In genomic region chr3:71135373-71136088, GRCh38 we compare ENCODE assay signal across 8 cellular contexts.
DNase-seq lines count a peak whose midpoint lies in the region; ATAC-seq and TF ChIP-seq lines count a peak whose summit lies in the region.

No MANE protein-coding gene starts in this region.

- H3K9me3 Mint-ChIP-seq in nephron = no peaks in the 10 kb centered on the region

- intact Hi-C loops in heart right ventricle (cut with DNase I) (loop anchor here in 3 of 10 donors (10.0 kb wide), 2 partner anchors 89 to 449 kb away; partner anchors contain the start of gene FOXP1 (in 2 of the 3)), aorta (cut with DNase I) (loop anchor here (2.0 to 10.0 kb wide), 2 partner anchors 27 to 141 kb away; no protein-coding TSS in a partner anchor), posterior cingulate gyrus (cut with DNase I) (loop anchor here (10.0 kb wide), 2 partner anchors 71 to 449 kb away; partner anchors contain the start of gene FOXP1)

- no peak overlapping the region for H3K4me3 ChIP-seq in right atrium auricular region
- no peak overlapping the region for H3K4me3 ChIP-seq in heart right ventricle
- no peak overlapping the region for H3K4me3 ChIP-seq in esophagus (ENCODE audit: low read depth in 1 of 2, low read length in 2 of 2)
- no peak overlapping the region for H3K4me3 ChIP-seq in aorta (ENCODE audit: low read length in 2 of 2)

- H3K27ac ChIP-seq in right atrium auricular region (peak overlapping the region; percentile 36 to 50), heart right ventricle (peak overlapping the region in 2 of 10 donors; percentile 16 to 29), esophagus (ENCODE audit: low read depth in 2 of 2, low read length in 1 of 2) (peak overlapping the region; percentile 4 to 64), aorta (ENCODE audit: low read depth in 1 of 2, low read length in 2 of 2) (peak overlapping the region in 1 of 2 donors; percentile 61)

- peaks cover 54% of the 10 kb centered on the region for H3K4me1 Mint-ChIP-seq in nephron

- no peaks in the 10 kb centered on the region for H3K36me3 ChIP-seq in right atrium auricular region
- H3K36me3 ChIP-seq in heart right ventricle = no peaks in the 10 kb centered on the region
- H3K36me3 ChIP-seq in esophagus (ENCODE audit: control insufficient read depth in 2 of 2, insufficient read depth in 2 of 2, low read length in 1 of 2) = no peaks in the 10 kb centered on the region
- H3K36me3 ChIP-seq in aorta (ENCODE audit: control insufficient read depth in 1 of 2, insufficient read depth in 2 of 2, low read length in 1 of 2) = no peaks in the 10 kb centered on the region

- TF ChIP-seq CTCF in right atrium auricular region (IDR thresholded peaks at IDR 0.05) (no peak), heart right ventricle (IDR thresholded peaks at IDR 0.05) (no peak), nephron (IDR thresholded peaks at IDR 0.05; ENCODE audit: unreplicated experiment in 3 of 3) (no peak)

- H3K4me3 Mint-ChIP-seq in nephron = no peak overlapping the region

- H3K4me1 ChIP-seq in right atrium auricular region = peaks cover 0 to 45% of the 10 kb centered on the region in 2 donors
- peaks cover 10 to 54% (median 40%) of the 10 kb centered on the region in 9 donors for H3K4me1 ChIP-seq in heart right ventricle
- no peaks in the 10 kb centered on the region for H3K4me1 ChIP-seq in esophagus (ENCODE audit: control insufficient read depth in 2 of 2, insufficient read depth in 2 of 2, low read length in 1 of 2)
- H3K4me1 ChIP-seq in aorta (ENCODE audit: control insufficient read depth in 1 of 2, insufficient read depth in 2 of 2, low read length in 2 of 2) = peaks cover 0 to 3% of the 10 kb centered on the region in 2 donors

- H3K27me3 Mint-ChIP-seq in nephron (ENCODE audit: low read depth) = no peaks in the 10 kb centered on the region

- no peaks in the 10 kb centered on the region for H3K9me3 ChIP-seq in right atrium auricular region
- no peaks in the 10 kb centered on the region for H3K9me3 ChIP-seq in heart right ventricle
- H3K9me3 ChIP-seq in esophagus (ENCODE audit: control insufficient read depth in 2 of 2, insufficient read depth in 1 of 2, low read depth in 1 of 2, low read length in 1 of 2) = no peaks in the 10 kb centered on the region
- H3K9me3 ChIP-seq in aorta (ENCODE audit: control insufficient read depth, low read length) = no peaks in the 10 kb centered on the region

- 54 to 61% methylated on average over 8 of the region's 8 CpGs for WGBS in heart right ventricle, 2 donors
- WGBS in esophagus, 2 donors = 59 to 71% methylated on average over 8 of the region's 8 CpGs
- WGBS in aorta, 2 donors = 22 to 24% methylated on average over 8 of the region's 8 CpGs

- no peaks in the 10 kb centered on the region for H3K36me3 Mint-ChIP-seq in nephron (ENCODE audit: low read depth)

- DNase-seq in right atrium auricular region (ENCODE audit: low spot score) (no peak), heart right ventricle (no peak), aorta (no peak), posterior cingulate gyrus (no peak)

- H3K27me3 ChIP-seq in right atrium auricular region (no peaks in the 10 kb centered on the region), heart right ventricle (no peaks in the 10 kb centered on the region), esophagus (ENCODE audit: control insufficient read depth in 1 of 2, insufficient read depth in 2 of 2, low read length in 2 of 2) (no peaks in the 10 kb centered on the region), aorta (ENCODE audit: control insufficient read depth in 1 of 2, insufficient read depth in 2 of 2, low read length in 1 of 2) (no peaks in the 10 kb centered on the region)

- no peak for ATAC-seq in heart right ventricle
- peak; percentile 6 for ATAC-seq in aorta (ENCODE audit: low FRiP score)
- no peak for ATAC-seq in HG03045 (IDR thresholded peaks at IDR 0.05; ENCODE audit: unreplicated experiment)
- no peak for ATAC-seq in GM18498 (IDR thresholded peaks at IDR 0.05; ENCODE audit: unreplicated experiment)

- peak overlapping the region; percentile 59 to 71 (median 67) for H3K27ac Mint-ChIP-seq in nephron
